In genomic region chr14:89576132-89576923, GRCh38 we compare ENCODE assay signal across 17 cellular contexts.
DNase-seq lines count a peak whose midpoint lies in the region; ATAC-seq, FAIRE-seq and TF ChIP-seq lines count a peak whose summit lies in the region.
"Had no signal": no experiment of that assay in that cellular context is flagged by ENCODE, and none has a peak within 500 bp of the region (broad histone marks: within the 10 kb centered on the region; RNA-seq: fewer than 3 reads in every experiment).

No MANE protein-coding gene starts in this region.

- no peak for FAIRE-seq in GM19239 (lab: Jason Lieb, UNC)
- FAIRE-seq: endothelial cell of umbilical vein, H54 had no signal

- dilution Hi-C loops in IMR-90 (cut with HindIII; ENCODE audit: low sequenced_read_pairs, unreplicated experiment): no loop called here

- POLR2A ChIA-PET in IMR-90 (lab: Charles Lee; ENCODE audit: unreplicated experiment): no interaction called here

- H3K27ac ChIP-seq in IMR-90 (ENCODE audit: insufficient read depth, low read length): no peak overlapping the region
- H3K27ac ChIP-seq: BLaER1 treated with 17β-estradiol and CSF1 and Interleukin-3, amounts not matched to agents 10 nM and 100 nM; breast epithelium; SJSA1 had no signal

- no peak overlapping the region for H3K4me3 Mint-ChIP-seq in stimulated activated effector memory CD8-positive, alpha-beta T cell treated with anti-CD3 and anti-CD28 coated beads, Interleukin-12 subunit alpha, Interleukin-12 subunit beta, amount 100 ng/mL, for 72 hours
- H3K4me3 Mint-ChIP-seq: activated naive CD4-positive, alpha-beta T cell treated with anti-CD3 and anti-CD28 coated beads, Interleukin-2, amount 10 ng/mL, durations not matched to agents 7 days and 5 days; IgD-negative memory B cell had no signal

- peaks cover 37 to 41% of the 10 kb centered on the region in 2 experiments for H3K79me1 ChIP-seq in IMR-90 (ENCODE audit: low read depth in 1 of 2, low read length in 2 of 2)

- H3K4me2 ChIP-seq in IMR-90 (ENCODE audit: low read depth, low read length): peak overlapping the region; percentile 22; the same call in 1 of the 2 replicates

- no peak overlapping the region for H4K8ac ChIP-seq in IMR-90 (ENCODE audit: low read depth in 2 of 2, low read length in 2 of 2)

- no peak overlapping the region for H2BK20ac ChIP-seq in IMR-90 (ENCODE audit: low read depth, low read length)

- peaks cover under 1% of the 10 kb centered on the region; the same call in 1 of the 2 replicates for H4K20me1 ChIP-seq in IMR-90 (ENCODE audit: insufficient read depth, low read length)

- intact Hi-C loops in IMR-90 (cut with micrococcal nuclease): no loop called here

- H3K9me3 ChIP-seq in IMR-90 (ENCODE audit: control insufficient read depth, insufficient read depth, low read length): no peaks in the 10 kb centered on the region
- H3K9me3 ChIP-seq: breast epithelium, SJSA1, stomach had no signal

- peak; percentile 7 for DNase-seq in IMR-90
- peak; percentile 65 for DNase-seq in NCI-H82 (lab: John Stamatoyannopoulos, UW)
- peak; percentile 33 for DNase-seq in iPS DF 19.7 (ENCODE audit: low read depth, low spot score)
- no peak for DNase-seq in stimulated activated effector memory CD8-positive, alpha-beta T cell treated with anti-CD3 and anti-CD28 coated beads, Interleukin-12 subunit alpha, Interleukin-12 subunit beta, amount 100 ng/mL, for 72 hours (ENCODE audit: low spot score in 2 of 2)
- no peak for DNase-seq in GM19239 (ENCODE audit: insufficient read length, low spot score)
- DNase-seq in midbrain (lab: John Stamatoyannopoulos, UW): no peak
- DNase-seq: activated naive CD4-positive, alpha-beta T cell treated with anti-CD3 and anti-CD28 coated beads, Interleukin-2, amount 10 ng/mL, durations not matched to agents 7 days and 5 days; NCI-H1105; stomach had no signal

- no peaks in the 10 kb centered on the region for H3K9me3 Mint-ChIP-seq in stimulated activated effector memory CD8-positive, alpha-beta T cell treated with anti-CD3 and anti-CD28 coated beads, Interleukin-12 subunit alpha, Interleukin-12 subunit beta, amount 100 ng/mL, for 72 hours
- H3K9me3 Mint-ChIP-seq: activated naive CD4-positive, alpha-beta T cell treated with anti-CD3 and anti-CD28 coated beads, Interleukin-2, amount 10 ng/mL, durations not matched to agents 7 days and 5 days; IgD-negative memory B cell had no signal

- no peak for TF ChIP-seq RAD21 in IMR-90 (IDR thresholded peaks at IDR 0.05; ENCODE audit: low read length)

- peaks cover 26% of the 10 kb centered on the region for H3K36me3 Mint-ChIP-seq in stimulated activated effector memory CD8-positive, alpha-beta T cell treated with anti-CD3 and anti-CD28 coated beads, Interleukin-12 subunit alpha, Interleukin-12 subunit beta, amount 100 ng/mL, for 72 hours

- H3K4me3 ChIP-seq in IMR-90 (ENCODE audit: insufficient read depth, low read depth, low read length): no peak overlapping the region
- H3K4me3 ChIP-seq: BLaER1 treated with 17β-estradiol and CSF1 and Interleukin-3, amounts not matched to agents 10 nM and 100 nM; breast epithelium; SJSA1; stomach had no signal

- ATAC-seq in IMR-90 (ENCODE audit: low read depth) (no peak), HG02852 (IDR thresholded peaks at IDR 0.05; ENCODE audit: unreplicated experiment) (no peak), GM19452 (IDR thresholded peaks at IDR 0.05; ENCODE audit: unreplicated experiment) (no peak)
- ATAC-seq in stimulated activated effector memory CD8-positive, alpha-beta T cell treated with anti-CD3 and anti-CD28 coated beads, Interleukin-12 subunit alpha, Interleukin-12 subunit beta, amount 100 ng/mL, for 72 hours: no peak

- peaks cover 9% of the 10 kb centered on the region for H3K4me1 ChIP-seq in IMR-90 (ENCODE audit: control insufficient read depth, insufficient read depth, low read length)
- H3K4me1 ChIP-seq: breast epithelium, SJSA1 had no signal

- peaks cover 51% of the 10 kb centered on the region for H3K4me1 Mint-ChIP-seq in stimulated activated effector memory CD8-positive, alpha-beta T cell treated with anti-CD3 and anti-CD28 coated beads, Interleukin-12 subunit alpha, Interleukin-12 subunit beta, amount 100 ng/mL, for 72 hours
- H3K4me1 Mint-ChIP-seq: activated naive CD4-positive, alpha-beta T cell treated with anti-CD3 and anti-CD28 coated beads, Interleukin-2, amount 10 ng/mL, durations not matched to agents 7 days and 5 days had no signal

- H4K91ac ChIP-seq in IMR-90 (ENCODE audit: insufficient read depth, low read depth, low read length): no peak overlapping the region

- peaks cover 10% of the 10 kb centered on the region; the same call in 1 of the 2 replicates for H3K36me3 ChIP-seq in IMR-90 (ENCODE audit: control insufficient read depth, insufficient read depth, low read length)
- H3K36me3 ChIP-seq: breast epithelium had no signal

- no peak for TF ChIP-seq POLR2A in IMR-90 (IDR thresholded peaks at IDR 0.05; ENCODE audit: low read depth, low read length)

- CTCF ChIA-PET in IMR-90 (lab: Yijun Ruan, JAX): interaction anchor here (0.6 to 0.7 kb wide), 2 partner anchors 339 to 596 kb away, joined by 6 to 7 read pairs; no protein-coding TSS in a partner anchor

- no peak overlapping the region for H4K5ac ChIP-seq in IMR-90 (ENCODE audit: low read depth, low read length)

- no peak overlapping the region for H3K4ac ChIP-seq in IMR-90 (ENCODE audit: low read depth, low read length)

- peaks cover 6% of the 10 kb centered on the region; the same call in 1 of the 2 replicates for H3K9me1 ChIP-seq in IMR-90 (ENCODE audit: insufficient read depth, low read length)

- H3K23ac ChIP-seq in IMR-90 (ENCODE audit: low read depth, low read length): 0 out of 2 replicates have a peak overlapping the region, but pooled peaks have one; percentile 4

- no peak for TF ChIP-seq CTCF in IMR-90 (conservative IDR thresholded peaks at IDR 0.05; ENCODE audit: low read depth, low read length)

- H2BK120ac ChIP-seq in IMR-90 (ENCODE audit: low read depth, low read length): no peak overlapping the region

- no CpG with 5 or more reads among the region's 14 CpGs for WGBS in IMR-90 (ENCODE audit: extremely low coverage in 2 of 2, insufficient read length in 1 of 2), 2 experiments

- H3K27me3 ChIP-seq in IMR-90 (ENCODE audit: control insufficient read depth, insufficient read depth, low read length): no peaks in the 10 kb centered on the region
- H3K27me3 ChIP-seq: BLaER1 treated with 17β-estradiol and CSF1 and Interleukin-3, amounts not matched to agents 10 nM and 100 nM; breast epithelium; SJSA1; stomach had no signal

- H2AK5ac ChIP-seq in IMR-90 (ENCODE audit: low read depth, low read length): no peak overlapping the region

- H3K9ac ChIP-seq in IMR-90 (ENCODE audit: low read depth, low read length): no peak overlapping the region
- H3K9ac ChIP-seq: BLaER1 treated with 17β-estradiol and CSF1 and Interleukin-3, amounts not matched to agents 10 nM and 100 nM had no signal

- H2BK5ac ChIP-seq in IMR-90 (ENCODE audit: low read depth, low read length, poor library complexity, severe bottlenecking): no peak overlapping the region

- in situ Hi-C loops in IMR-90 (cut with MboI; ENCODE audit: low sequenced_read_pairs): no loop called here

- H3K18ac ChIP-seq in IMR-90 (ENCODE audit: low read depth, low read length): no peak overlapping the region

- 0 out of 2 replicates have a peak overlapping the region, but pooled peaks have one; percentile 36 for H3K14ac ChIP-seq in IMR-90 (replicated peaks; ENCODE audit: low read depth, low read length)

- H2AK9ac ChIP-seq in IMR-90 (replicated peaks; ENCODE audit: low read depth, low read length, poor library complexity): no peak overlapping the region

- H3K56ac ChIP-seq in IMR-90 (ENCODE audit: extremely low read depth, insufficient read depth, low read length): no peak overlapping the region

- H2AFZ ChIP-seq in IMR-90 (replicated peaks; ENCODE audit: low read length, poor library complexity): no peak overlapping the region

- BruUV-seq in IMR-90 (replicated peaks; lab: Mats Ljungman, UMichigan): no TSS peak

- H2BK15ac ChIP-seq in IMR-90 (ENCODE audit: low read depth, low read length): no peak overlapping the region

- peak overlapping the region; percentile 47 for H3K27ac Mint-ChIP-seq in stimulated activated effector memory CD8-positive, alpha-beta T cell treated with anti-CD3 and anti-CD28 coated beads, Interleukin-12 subunit alpha, Interleukin-12 subunit beta, amount 100 ng/mL, for 72 hours
- H3K27ac Mint-ChIP-seq: activated naive CD4-positive, alpha-beta T cell treated with anti-CD3 and anti-CD28 coated beads, Interleukin-2, amount 10 ng/mL, durations not matched to agents 7 days and 5 days; IgD-negative memory B cell had no signal

TF ChIP-seq in IMR-90, 13 proteins besides CTCF, POLR2A, EP300 and RAD21:
- TF ChIP-seq, protein P1, sequence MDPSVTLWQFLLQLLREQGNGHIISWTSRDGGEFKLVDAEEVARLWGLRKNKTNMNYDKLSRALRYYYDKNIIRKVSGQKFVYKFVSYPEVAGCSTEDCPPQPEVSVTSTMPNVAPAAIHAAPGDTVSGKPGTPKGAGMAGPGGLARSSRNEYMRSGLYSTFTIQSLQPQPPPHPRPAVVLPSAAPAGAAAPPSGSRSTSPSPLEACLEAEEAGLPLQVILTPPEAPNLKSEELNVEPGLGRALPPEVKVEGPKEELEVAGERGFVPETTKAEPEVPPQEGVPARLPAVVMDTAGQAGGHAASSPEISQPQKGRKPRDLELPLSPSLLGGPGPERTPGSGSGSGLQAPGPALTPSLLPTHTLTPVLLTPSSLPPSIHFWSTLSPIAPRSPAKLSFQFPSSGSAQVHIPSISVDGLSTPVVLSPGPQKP (IDR thresholded peaks at IDR 0.05; ENCODE audit: borderline replicate concordance, low read depth, low read length): no peak
- TF ChIP-seq SMC3 (IDR thresholded peaks at IDR 0.05; ENCODE audit: low read depth, low read length): no peak

Comparison
In these comparisons a context has a peak if more than half of its experiments do, and no peak if none do; other contexts are left out.
1. DNase-seq: peak in IMR-90 (single experiment), NCI-H82 (single experiment) and iPS DF 19.7 (single experiment); none in stimulated activated effector memory CD8-positive, alpha-beta T cell treated with anti-CD3 and anti-CD28 coated beads, Interleukin-12 subunit alpha, Interleukin-12 subunit beta, amount 100 ng/mL, for 72 hours (0 of 2), GM19239 (single experiment) and midbrain (single experiment).